Comparison of ENCODE assay signal across 1 cellular context in the genomic region with DNA sequence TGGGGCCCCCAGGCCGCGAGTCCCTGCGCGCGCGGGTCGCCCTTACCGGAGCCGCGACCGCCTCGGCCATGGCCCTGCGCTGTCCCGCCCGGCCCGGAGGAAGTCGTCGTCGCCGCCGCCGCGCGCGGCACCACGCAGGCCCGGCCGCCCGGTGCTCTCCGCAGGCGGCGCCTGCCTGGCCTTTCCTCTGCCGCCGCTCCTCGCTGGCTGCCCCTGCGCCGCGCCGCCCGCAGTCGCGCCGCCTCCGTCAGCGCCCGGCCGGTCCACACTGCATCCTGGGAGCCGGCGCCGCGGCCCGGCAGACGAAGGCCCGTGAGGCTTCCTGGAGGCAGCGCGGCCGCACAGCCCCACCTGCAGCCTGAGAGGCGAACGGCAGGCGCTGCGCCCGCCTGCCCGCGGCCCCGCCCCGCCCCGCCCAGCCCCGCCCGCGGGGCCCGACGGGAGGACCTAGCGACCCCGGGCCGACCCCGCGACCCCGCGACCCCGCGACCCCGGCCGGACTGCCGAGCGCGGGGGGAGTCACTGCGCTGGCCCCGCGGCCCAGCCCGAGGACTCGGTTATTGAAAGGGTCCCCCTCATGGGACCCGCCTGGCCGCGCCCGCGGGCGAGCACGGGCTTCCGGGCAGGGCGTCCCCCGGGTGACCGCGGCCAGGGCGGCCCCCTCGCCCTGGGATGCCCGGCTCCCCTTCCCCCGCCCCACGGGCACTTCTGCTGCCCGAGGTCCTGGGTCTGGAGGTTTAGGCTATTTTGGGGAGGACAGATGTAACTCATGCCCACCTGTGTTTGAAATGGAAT.
TF ChIP-seq lines count a peak whose summit lies in the region.

A gene (minus strand): TSS at position 343 of the 795 bp plus-strand sequence. CDS start 273 bp downstream, at position 70.

TF ChIP-seq in K562, 482 proteins besides CTCF, POLR2A, EP300 and RAD21 (continued from another document and continues in another):
- TF ChIP-seq, protein P1, sequence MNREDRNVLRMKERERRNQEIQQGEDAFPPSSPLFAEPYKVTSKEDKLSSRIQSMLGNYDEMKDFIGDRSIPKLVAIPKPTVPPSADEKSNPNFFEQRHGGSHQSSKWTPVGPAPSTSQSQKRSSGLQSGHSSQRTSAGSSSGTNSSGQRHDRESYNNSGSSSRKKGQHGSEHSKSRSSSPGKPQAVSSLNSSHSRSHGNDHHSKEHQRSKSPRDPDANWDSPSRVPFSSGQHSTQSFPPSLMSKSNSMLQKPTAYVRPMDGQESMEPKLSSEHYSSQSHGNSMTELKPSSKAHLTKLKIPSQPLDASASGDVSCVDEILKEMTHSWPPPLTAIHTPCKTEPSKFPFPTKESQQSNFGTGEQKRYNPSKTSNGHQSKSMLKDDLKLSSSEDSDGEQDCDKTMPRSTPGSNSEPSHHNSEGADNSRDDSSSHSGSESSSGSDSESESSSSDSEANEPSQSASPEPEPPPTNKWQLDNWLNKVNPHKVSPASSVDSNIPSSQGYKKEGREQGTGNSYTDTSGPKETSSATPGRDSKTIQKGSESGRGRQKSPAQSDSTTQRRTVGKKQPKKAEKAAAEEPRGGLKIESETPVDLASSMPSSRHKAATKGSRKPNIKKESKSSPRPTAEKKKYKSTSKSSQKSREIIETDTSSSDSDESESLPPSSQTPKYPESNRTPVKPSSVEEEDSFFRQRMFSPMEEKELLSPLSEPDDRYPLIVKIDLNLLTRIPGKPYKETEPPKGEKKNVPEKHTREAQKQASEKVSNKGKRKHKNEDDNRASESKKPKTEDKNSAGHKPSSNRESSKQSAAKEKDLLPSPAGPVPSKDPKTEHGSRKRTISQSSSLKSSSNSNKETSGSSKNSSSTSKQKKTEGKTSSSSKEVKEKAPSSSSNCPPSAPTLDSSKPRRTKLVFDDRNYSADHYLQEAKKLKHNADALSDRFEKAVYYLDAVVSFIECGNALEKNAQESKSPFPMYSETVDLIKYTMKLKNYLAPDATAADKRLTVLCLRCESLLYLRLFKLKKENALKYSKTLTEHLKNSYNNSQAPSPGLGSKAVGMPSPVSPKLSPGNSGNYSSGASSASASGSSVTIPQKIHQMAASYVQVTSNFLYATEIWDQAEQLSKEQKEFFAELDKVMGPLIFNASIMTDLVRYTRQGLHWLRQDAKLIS (CRISPR knock-in tag; IDR thresholded peaks at IDR 0.05) = peak; percentile 19; the same call in 1 of the 2 replicates
- TF ChIP-seq MIER1 (IDR thresholded peaks at IDR 0.05; ENCODE audit: low read depth) (no peak), RHOXF2B (CRISPR knock-in tag; conservative IDR thresholded peaks at IDR 0.05) (no peak), MTA2 (IDR thresholded peaks at IDR 0.05; ENCODE audit: low read depth) (no peak), ERF (CRISPR knock-in tag; IDR thresholded peaks at IDR 0.05) (peak; percentile 92), NCOR1 (IDR thresholded peaks at IDR 0.05) (no peak), TAF7 (tag; IDR thresholded peaks at IDR 0.05) (no peak), TRIM28 (IDR thresholded peaks at IDR 0.05) (no peak), ZNF121 (CRISPR knock-in tag; conservative IDR thresholded peaks at IDR 0.05) (peak; percentile 47; the same call in 1 of the 2 replicates), BRD9 (IDR thresholded peaks at IDR 0.05; ENCODE audit: low read depth, partially characterized antibody) (no peak), SIN3A (IDR thresholded peaks at IDR 0.05; ENCODE audit: borderline replicate concordance in 2 of 2, control insufficient read depth in 1 of 2, low read depth in 2 of 2, low read length in 2 of 2) (peak; percentile 75 to 83; a peak in 2 of 4 replicates)
- TF ChIP-seq, protein P2, sequence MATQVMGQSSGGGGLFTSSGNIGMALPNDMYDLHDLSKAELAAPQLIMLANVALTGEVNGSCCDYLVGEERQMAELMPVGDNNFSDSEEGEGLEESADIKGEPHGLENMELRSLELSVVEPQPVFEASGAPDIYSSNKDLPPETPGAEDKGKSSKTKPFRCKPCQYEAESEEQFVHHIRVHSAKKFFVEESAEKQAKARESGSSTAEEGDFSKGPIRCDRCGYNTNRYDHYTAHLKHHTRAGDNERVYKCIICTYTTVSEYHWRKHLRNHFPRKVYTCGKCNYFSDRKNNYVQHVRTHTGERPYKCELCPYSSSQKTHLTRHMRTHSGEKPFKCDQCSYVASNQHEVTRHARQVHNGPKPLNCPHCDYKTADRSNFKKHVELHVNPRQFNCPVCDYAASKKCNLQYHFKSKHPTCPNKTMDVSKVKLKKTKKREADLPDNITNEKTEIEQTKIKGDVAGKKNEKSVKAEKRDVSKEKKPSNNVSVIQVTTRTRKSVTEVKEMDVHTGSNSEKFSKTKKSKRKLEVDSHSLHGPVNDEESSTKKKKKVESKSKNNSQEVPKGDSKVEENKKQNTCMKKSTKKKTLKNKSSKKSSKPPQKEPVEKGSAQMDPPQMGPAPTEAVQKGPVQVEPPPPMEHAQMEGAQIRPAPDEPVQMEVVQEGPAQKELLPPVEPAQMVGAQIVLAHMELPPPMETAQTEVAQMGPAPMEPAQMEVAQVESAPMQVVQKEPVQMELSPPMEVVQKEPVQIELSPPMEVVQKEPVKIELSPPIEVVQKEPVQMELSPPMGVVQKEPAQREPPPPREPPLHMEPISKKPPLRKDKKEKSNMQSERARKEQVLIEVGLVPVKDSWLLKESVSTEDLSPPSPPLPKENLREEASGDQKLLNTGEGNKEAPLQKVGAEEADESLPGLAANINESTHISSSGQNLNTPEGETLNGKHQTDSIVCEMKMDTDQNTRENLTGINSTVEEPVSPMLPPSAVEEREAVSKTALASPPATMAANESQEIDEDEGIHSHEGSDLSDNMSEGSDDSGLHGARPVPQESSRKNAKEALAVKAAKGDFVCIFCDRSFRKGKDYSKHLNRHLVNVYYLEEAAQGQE (CRISPR knock-in tag; IDR thresholded peaks at IDR 0.05; ENCODE audit: low read depth) = peak; percentile 20; the same call in 1 of the 2 replicates
- TF ChIP-seq, protein P3, sequence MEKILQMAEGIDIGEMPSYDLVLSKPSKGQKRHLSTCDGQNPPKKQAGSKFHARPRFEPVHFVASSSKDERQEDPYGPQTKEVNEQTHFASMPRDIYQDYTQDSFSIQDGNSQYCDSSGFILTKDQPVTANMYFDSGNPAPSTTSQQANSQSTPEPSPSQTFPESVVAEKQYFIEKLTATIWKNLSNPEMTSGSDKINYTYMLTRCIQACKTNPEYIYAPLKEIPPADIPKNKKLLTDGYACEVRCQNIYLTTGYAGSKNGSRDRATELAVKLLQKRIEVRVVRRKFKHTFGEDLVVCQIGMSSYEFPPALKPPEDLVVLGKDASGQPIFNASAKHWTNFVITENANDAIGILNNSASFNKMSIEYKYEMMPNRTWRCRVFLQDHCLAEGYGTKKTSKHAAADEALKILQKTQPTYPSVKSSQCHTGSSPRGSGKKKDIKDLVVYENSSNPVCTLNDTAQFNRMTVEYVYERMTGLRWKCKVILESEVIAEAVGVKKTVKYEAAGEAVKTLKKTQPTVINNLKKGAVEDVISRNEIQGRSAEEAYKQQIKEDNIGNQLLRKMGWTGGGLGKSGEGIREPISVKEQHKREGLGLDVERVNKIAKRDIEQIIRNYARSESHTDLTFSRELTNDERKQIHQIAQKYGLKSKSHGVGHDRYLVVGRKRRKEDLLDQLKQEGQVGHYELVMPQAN (IDR thresholded peaks at IDR 0.05; ENCODE audit: borderline replicate concordance) = no peak
- TF ChIP-seq, protein P4, sequence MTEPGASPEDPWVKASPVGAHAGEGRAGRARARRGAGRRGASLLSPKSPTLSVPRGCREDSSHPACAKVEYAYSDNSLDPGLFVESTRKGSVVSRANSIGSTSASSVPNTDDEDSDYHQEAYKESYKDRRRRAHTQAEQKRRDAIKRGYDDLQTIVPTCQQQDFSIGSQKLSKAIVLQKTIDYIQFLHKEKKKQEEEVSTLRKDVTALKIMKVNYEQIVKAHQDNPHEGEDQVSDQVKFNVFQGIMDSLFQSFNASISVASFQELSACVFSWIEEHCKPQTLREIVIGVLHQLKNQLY (CRISPR knock-in tag; conservative IDR thresholded peaks at IDR 0.05) = no peak
- TF ChIP-seq, protein P5, sequence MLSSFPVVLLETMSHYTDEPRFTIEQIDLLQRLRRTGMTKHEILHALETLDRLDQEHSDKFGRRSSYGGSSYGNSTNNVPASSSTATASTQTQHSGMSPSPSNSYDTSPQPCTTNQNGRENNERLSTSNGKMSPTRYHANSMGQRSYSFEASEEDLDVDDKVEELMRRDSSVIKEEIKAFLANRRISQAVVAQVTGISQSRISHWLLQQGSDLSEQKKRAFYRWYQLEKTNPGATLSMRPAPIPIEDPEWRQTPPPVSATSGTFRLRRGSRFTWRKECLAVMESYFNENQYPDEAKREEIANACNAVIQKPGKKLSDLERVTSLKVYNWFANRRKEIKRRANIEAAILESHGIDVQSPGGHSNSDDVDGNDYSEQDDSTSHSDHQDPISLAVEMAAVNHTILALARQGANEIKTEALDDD (IDR thresholded peaks at IDR 0.05) = no peak
- TF ChIP-seq, protein P6, sequence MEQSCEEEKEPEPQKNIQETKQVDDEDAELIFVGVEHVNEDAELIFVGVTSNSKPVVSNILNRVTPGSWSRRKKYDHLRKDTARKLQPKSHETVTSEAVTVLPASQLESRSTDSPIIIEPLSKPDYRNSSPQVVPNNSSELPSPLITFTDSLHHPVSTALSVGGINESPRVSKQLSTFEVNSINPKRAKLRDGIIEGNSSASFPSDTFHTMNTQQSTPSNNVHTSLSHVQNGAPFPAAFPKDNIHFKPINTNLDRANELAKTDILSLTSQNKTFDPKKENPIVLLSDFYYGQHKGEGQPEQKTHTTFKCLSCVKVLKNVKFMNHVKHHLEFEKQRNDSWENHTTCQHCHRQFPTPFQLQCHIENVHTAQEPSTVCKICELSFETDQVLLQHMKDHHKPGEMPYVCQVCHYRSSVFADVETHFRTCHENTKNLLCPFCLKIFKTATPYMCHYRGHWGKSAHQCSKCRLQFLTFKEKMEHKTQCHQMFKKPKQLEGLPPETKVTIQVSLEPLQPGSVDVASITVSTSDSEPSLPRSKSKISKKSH (CRISPR knock-in tag; IDR thresholded peaks at IDR 0.05) = no peak
- TF ChIP-seq, protein P7, sequence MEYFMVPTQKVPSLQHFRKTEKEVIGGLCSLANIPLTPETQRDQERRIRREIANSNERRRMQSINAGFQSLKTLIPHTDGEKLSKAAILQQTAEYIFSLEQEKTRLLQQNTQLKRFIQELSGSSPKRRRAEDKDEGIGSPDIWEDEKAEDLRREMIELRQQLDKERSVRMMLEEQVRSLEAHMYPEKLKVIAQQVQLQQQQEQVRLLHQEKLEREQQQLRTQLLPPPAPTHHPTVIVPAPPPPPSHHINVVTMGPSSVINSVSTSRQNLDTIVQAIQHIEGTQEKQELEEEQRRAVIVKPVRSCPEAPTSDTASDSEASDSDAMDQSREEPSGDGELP (CRISPR knock-in tag; IDR thresholded peaks at IDR 0.05; ENCODE audit: borderline replicate concordance) = 0 out of 2 replicates have a peak, but pooled peaks have one; percentile 52
- TF ChIP-seq, protein P8, sequence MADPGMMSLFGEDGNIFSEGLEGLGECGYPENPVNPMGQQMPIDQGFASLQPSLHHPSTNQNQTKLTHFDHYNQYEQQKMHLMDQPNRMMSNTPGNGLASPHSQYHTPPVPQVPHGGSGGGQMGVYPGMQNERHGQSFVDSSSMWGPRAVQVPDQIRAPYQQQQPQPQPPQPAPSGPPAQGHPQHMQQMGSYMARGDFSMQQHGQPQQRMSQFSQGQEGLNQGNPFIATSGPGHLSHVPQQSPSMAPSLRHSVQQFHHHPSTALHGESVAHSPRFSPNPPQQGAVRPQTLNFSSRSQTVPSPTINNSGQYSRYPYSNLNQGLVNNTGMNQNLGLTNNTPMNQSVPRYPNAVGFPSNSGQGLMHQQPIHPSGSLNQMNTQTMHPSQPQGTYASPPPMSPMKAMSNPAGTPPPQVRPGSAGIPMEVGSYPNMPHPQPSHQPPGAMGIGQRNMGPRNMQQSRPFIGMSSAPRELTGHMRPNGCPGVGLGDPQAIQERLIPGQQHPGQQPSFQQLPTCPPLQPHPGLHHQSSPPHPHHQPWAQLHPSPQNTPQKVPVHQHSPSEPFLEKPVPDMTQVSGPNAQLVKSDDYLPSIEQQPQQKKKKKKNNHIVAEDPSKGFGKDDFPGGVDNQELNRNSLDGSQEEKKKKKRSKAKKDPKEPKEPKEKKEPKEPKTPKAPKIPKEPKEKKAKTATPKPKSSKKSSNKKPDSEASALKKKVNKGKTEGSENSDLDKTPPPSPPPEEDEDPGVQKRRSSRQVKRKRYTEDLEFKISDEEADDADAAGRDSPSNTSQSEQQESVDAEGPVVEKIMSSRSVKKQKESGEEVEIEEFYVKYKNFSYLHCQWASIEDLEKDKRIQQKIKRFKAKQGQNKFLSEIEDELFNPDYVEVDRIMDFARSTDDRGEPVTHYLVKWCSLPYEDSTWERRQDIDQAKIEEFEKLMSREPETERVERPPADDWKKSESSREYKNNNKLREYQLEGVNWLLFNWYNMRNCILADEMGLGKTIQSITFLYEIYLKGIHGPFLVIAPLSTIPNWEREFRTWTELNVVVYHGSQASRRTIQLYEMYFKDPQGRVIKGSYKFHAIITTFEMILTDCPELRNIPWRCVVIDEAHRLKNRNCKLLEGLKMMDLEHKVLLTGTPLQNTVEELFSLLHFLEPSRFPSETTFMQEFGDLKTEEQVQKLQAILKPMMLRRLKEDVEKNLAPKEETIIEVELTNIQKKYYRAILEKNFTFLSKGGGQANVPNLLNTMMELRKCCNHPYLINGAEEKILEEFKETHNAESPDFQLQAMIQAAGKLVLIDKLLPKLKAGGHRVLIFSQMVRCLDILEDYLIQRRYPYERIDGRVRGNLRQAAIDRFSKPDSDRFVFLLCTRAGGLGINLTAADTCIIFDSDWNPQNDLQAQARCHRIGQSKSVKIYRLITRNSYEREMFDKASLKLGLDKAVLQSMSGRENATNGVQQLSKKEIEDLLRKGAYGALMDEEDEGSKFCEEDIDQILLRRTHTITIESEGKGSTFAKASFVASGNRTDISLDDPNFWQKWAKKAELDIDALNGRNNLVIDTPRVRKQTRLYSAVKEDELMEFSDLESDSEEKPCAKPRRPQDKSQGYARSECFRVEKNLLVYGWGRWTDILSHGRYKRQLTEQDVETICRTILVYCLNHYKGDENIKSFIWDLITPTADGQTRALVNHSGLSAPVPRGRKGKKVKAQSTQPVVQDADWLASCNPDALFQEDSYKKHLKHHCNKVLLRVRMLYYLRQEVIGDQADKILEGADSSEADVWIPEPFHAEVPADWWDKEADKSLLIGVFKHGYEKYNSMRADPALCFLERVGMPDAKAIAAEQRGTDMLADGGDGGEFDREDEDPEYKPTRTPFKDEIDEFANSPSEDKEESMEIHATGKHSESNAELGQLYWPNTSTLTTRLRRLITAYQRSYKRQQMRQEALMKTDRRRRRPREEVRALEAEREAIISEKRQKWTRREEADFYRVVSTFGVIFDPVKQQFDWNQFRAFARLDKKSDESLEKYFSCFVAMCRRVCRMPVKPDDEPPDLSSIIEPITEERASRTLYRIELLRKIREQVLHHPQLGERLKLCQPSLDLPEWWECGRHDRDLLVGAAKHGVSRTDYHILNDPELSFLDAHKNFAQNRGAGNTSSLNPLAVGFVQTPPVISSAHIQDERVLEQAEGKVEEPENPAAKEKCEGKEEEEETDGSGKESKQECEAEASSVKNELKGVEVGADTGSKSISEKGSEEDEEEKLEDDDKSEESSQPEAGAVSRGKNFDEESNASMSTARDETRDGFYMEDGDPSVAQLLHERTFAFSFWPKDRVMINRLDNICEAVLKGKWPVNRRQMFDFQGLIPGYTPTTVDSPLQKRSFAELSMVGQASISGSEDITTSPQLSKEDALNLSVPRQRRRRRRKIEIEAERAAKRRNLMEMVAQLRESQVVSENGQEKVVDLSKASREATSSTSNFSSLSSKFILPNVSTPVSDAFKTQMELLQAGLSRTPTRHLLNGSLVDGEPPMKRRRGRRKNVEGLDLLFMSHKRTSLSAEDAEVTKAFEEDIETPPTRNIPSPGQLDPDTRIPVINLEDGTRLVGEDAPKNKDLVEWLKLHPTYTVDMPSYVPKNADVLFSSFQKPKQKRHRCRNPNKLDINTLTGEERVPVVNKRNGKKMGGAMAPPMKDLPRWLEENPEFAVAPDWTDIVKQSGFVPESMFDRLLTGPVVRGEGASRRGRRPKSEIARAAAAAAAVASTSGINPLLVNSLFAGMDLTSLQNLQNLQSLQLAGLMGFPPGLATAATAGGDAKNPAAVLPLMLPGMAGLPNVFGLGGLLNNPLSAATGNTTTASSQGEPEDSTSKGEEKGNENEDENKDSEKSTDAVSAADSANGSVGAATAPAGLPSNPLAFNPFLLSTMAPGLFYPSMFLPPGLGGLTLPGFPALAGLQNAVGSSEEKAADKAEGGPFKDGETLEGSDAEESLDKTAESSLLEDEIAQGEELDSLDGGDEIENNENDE (IDR thresholded peaks at IDR 0.05; ENCODE audit: low read depth, low read length) = no peak
